In genomic region chr1:151494741-151495281, GRCh38 we compare ENCODE assay signal across 8 cellular contexts. TPM values are rescaled to one million over a fixed set of nuclear protein-coding genes. Genes with fewer than 3 reads are reported as not detected.
DNase-seq lines count a peak whose midpoint lies in the region; ATAC-seq, FAIRE-seq and TF ChIP-seq lines count a peak whose summit lies in the region.

No MANE protein-coding gene starts in this region.

- FAIRE-seq in HTR-8/SVneo (lab: Jason Lieb, UNC): no peak

- H3K27me3 ChIP-seq in breast epithelium: no peaks in the 10 kb centered on the region
- no peaks in the 10 kb centered on the region for H3K27me3 ChIP-seq in neuron (ENCODE audit: insufficient read depth, low read length)

- peak overlapping the region; percentile 75 to 86 for H3K27ac ChIP-seq in breast epithelium

- peak overlapping the region; percentile 44 for H2AFZ ChIP-seq in neuron (ENCODE audit: low read depth, low read length)

- DNase-seq in DMS53 treated with DMSO at 0.1 percent for 48 hours (lab: John Stamatoyannopoulos, UW; ENCODE audit: unreplicated experiment) (peak; percentile 86), HTR-8/SVneo (ENCODE audit: insufficient read length, low spot score) (peak; percentile 72), breast epithelium (ENCODE audit: low spot score in 2 of 2) (no peak), SIG-M5 treated with dmso at 0.1 percent for 504 hours (lab: John Stamatoyannopoulos, UW; ENCODE audit: unreplicated experiment) (no peak)
- DNase-seq in stimulated activated CD4-positive, alpha-beta T cell treated with anti-CD3 and anti-CD28 coated beads, Interleukin-15, amount 100 ng/mL, for 24 hours: no peak

- peaks cover 0 to 5% of the 10 kb centered on the region in 2 donors for H3K4me1 ChIP-seq in breast epithelium
- peaks cover 15% of the 10 kb centered on the region for H3K4me1 ChIP-seq in neuron (ENCODE audit: insufficient read depth, low read length)

- no peaks in the 10 kb centered on the region for H3K9me3 ChIP-seq in breast epithelium
- no peaks in the 10 kb centered on the region for H3K9me3 ChIP-seq in neuron (ENCODE audit: low read length)

- no peak for TF ChIP-seq POLR2A in breast epithelium (IDR thresholded peaks at IDR 0.05)

- H3K4me3 ChIP-seq in breast epithelium (no peak overlapping the region), neuron (ENCODE audit: low read length) (no peak overlapping the region)

- intact Hi-C loops in breast epithelium (cut with DNase I; ENCODE audit: low total_unique reads): no loop called here

- TF ChIP-seq CTCF in breast epithelium (IDR thresholded peaks at IDR 0.05): no peak

- H3K36me3 ChIP-seq in breast epithelium: no peaks in the 10 kb centered on the region
- H3K36me3 ChIP-seq in neuron (ENCODE audit: insufficient read depth, low read length): no peaks in the 10 kb centered on the region

- ATAC-seq in GM21390 (IDR thresholded peaks at IDR 0.05; ENCODE audit: unreplicated experiment): no peak
- ATAC-seq in GM18873 (IDR thresholded peaks at IDR 0.05; ENCODE audit: low FRiP score, unreplicated experiment): no peak

RNA-seq across cellular contexts. Expression of gene CGN, which starts 16.4 kb away (rescaled TPM):
- total RNA-seq in breast epithelium: 10 to 100 TPM in 2 of 3 donors, under 1 TPM in 1; 0.16 to 28.1 (median 13.4) TPM

RNA-seq across cellular contexts. Expression of gene POGZ, which starts 35.5 kb away (rescaled TPM):
- 10 to 100 TPM; 37.0 to 72.6 (median 60.3) TPM for total RNA-seq in breast epithelium

RNA-seq across cellular contexts. Expression of gene TUFT1, which starts 45.3 kb away (rescaled TPM):
- total RNA-seq in breast epithelium: 10 to 100 TPM in 2 of 3 donors, 1 to 10 TPM in 1; 7.2 to 21.2 (median 13.4) TPM

Comparison
In these comparisons a context has a peak if more than half of its experiments do, and no peak if none do; other contexts are left out.
1. DNase-seq: peak in DMS53 treated with DMSO at 0.1 percent for 48 hours (single experiment) and HTR-8/SVneo (single experiment); none in breast epithelium (0 of 2), stimulated activated CD4-positive, alpha-beta T cell treated with anti-CD3 and anti-CD28 coated beads, Interleukin-15, amount 100 ng/mL, for 24 hours (single experiment) and SIG-M5 treated with dmso at 0.1 percent for 504 hours (single experiment).